In genomic region chr17:36661688-36662087, GRCh38 we compare ENCODE assay signal across 30 cellular contexts.
"Had no signal": no experiment of that assay in that cellular context is flagged by ENCODE, and none has a peak within 500 bp of the region (broad histone marks: within the 10 kb centered on the region; RNA-seq: fewer than 3 reads in every experiment).

No MANE protein-coding gene starts in this region.

- H3K4me2 ChIP-seq: KMS-11, PC-9 had no signal

- H3K9me3 Mint-ChIP-seq: activated B cell treated with CpG ODN at 0.5 μM for 24 hours; activated CD8-positive, alpha-beta T cell treated with anti-CD3 and anti-CD28 coated beads for 36 hours; activated naive CD8-positive, alpha-beta T cell treated with anti-CD3 and anti-CD28 coated beads for 36 hours; activated T-cell treated with anti-CD3 and anti-CD28 coated beads, Interleukin-2, amount 50 U/mL, for 72 hours; activated T-helper 17 cell treated with anti-CD3 and anti-CD28 coated beads, Interleukin-2, amount 50 U/mL, for 72 hours had no signal

- ATAC-seq: activated CD8-positive, alpha-beta T cell treated with anti-CD3 and anti-CD28 coated beads for 36 hours; activated T-cell treated with anti-CD3 and anti-CD28 coated beads, Interleukin-2, amount 50 U/mL, for 72 hours; activated T-helper 17 cell treated with anti-CD3 and anti-CD28 coated beads, Interleukin-2, amount 50 U/mL, for 72 hours had no signal

- DNase-seq: activated B cell treated with CpG ODN at 0.5 μM for 24 hours; activated CD4-positive, alpha-beta T cell treated with anti-CD3 and anti-CD28 coated beads for 1 hour; activated CD4-positive, alpha-beta T cell treated with anti-CD3 and anti-CD28 coated beads for 48 hours; activated CD8-positive, alpha-beta T cell treated with anti-CD3 and anti-CD28 coated beads for 36 hours; activated effector memory CD4-positive, alpha-beta T cell treated with anti-CD3 and anti-CD28 coated beads, Interleukin-2, amount 50 U/mL, for 16 hours; activated naive CD4-positive, alpha-beta T cell; activated naive CD4-positive, alpha-beta T cell treated with anti-CD3 and anti-CD28 coated beads, Interleukin-2, amount 50 U/mL, for 16 hours; activated naive CD8-positive, alpha-beta T cell treated with anti-CD3 and anti-CD28 coated beads for 36 hours; activated T-cell treated with anti-CD3 and anti-CD28 coated beads, Interleukin-2, amount 50 U/mL, for 1 hour; activated T-cell treated with anti-CD3 and anti-CD28 coated beads, Interleukin-2, amount 50 U/mL, for 72 hours; amniotic stem cell; aorta; MM.1S; MV-4-11; NCI-H2029 treated with DMSO at 0.1 percent for 48 hours; NCI-H446; NCI-H510A treated with DMSO at 0.1 percent for 48 hours; NCI-H774; PC-9; Right ventricle myocardium superior; SW 1271; T-helper 1 cell; T-helper 2 cell; T-helper 9 cell had no signal

- H3K4me1 Mint-ChIP-seq: activated T-helper 17 cell treated with anti-CD3 and anti-CD28 coated beads, Interleukin-2, amount 50 U/mL, for 72 hours had no signal

- H3K36me3 Mint-ChIP-seq: activated naive CD8-positive, alpha-beta T cell treated with anti-CD3 and anti-CD28 coated beads for 36 hours had no signal

- FAIRE-seq: RCC 7860 had no signal

- H2AFZ ChIP-seq: PC-9 had no signal

- H3K27ac Mint-ChIP-seq: activated B cell treated with CpG ODN at 0.5 μM for 24 hours; activated CD8-positive, alpha-beta T cell treated with anti-CD3 and anti-CD28 coated beads for 36 hours; activated naive CD8-positive, alpha-beta T cell treated with anti-CD3 and anti-CD28 coated beads for 36 hours; activated T-cell treated with anti-CD3 and anti-CD28 coated beads, Interleukin-2, amount 50 U/mL, for 72 hours; activated T-helper 17 cell treated with anti-CD3 and anti-CD28 coated beads, Interleukin-2, amount 50 U/mL, for 72 hours had no signal

- H3K27ac ChIP-seq: breast epithelium, KMS-11, PC-9, RWPE1, VCaP had no signal

- H3K4me3 ChIP-seq: breast epithelium, PC-9 had no signal

- H3K4me3 Mint-ChIP-seq: activated B cell treated with CpG ODN at 0.5 μM for 24 hours; activated CD8-positive, alpha-beta T cell treated with anti-CD3 and anti-CD28 coated beads for 36 hours; activated naive CD8-positive, alpha-beta T cell treated with anti-CD3 and anti-CD28 coated beads for 36 hours; activated T-cell treated with anti-CD3 and anti-CD28 coated beads, Interleukin-2, amount 50 U/mL, for 72 hours; activated T-helper 17 cell treated with anti-CD3 and anti-CD28 coated beads, Interleukin-2, amount 50 U/mL, for 72 hours had no signal

- H3K9me3 ChIP-seq: breast epithelium had no signal

- H3K4me1 ChIP-seq: breast epithelium had no signal

- H3K36me3 ChIP-seq: breast epithelium had no signal

- H3K9ac ChIP-seq: KMS-11 had no signal
